Comparison of ENCODE assay signal across 17 cellular contexts in genomic region chr12:108298761-108299275, GRCh38. TPM values are rescaled to one million over a fixed set of nuclear protein-coding genes. Genes with fewer than 3 reads are reported as not detected.
"Had no signal": no experiment of that assay in that cellular context is flagged by ENCODE, and none has a peak within 500 bp of the region (broad histone marks: within the 10 kb centered on the region; RNA-seq: fewer than 3 reads in every experiment).

No MANE protein-coding gene starts in this region.

- H3K4me3 ChIP-seq: ascending aorta, heart left ventricle, SK-N-MC, tibial nerve had no signal

- H3K36me3 ChIP-seq: ascending aorta, heart left ventricle, neutrophil, tibial nerve had no signal

- ATAC-seq: foreskin keratinocyte, heart left ventricle had no signal

- H3K27me3 ChIP-seq: ascending aorta, neutrophil, tibial nerve had no signal

- H3K27ac ChIP-seq: foreskin keratinocyte, neutrophil, SK-N-MC had no signal

- H3K4me3 Mint-ChIP-seq: activated naive CD4-positive, alpha-beta T cell treated with anti-CD3 and anti-CD28 coated beads, Interleukin-2, amount 10 ng/mL, durations not matched to agents 7 days and 5 days; activated T-helper 17 cell treated with anti-CD3 and anti-CD28 coated beads, Interleukin-2, amount 50 U/mL, for 72 hours had no signal

- H3K9me3 ChIP-seq: ascending aorta, heart left ventricle, neutrophil, tibial nerve had no signal

- H3K27ac Mint-ChIP-seq: activated naive CD4-positive, alpha-beta T cell treated with anti-CD3 and anti-CD28 coated beads, Interleukin-2, amount 10 ng/mL, durations not matched to agents 7 days and 5 days; activated T-helper 17 cell treated with anti-CD3 and anti-CD28 coated beads, Interleukin-2, amount 50 U/mL, for 72 hours had no signal

- H3K9me3 Mint-ChIP-seq: activated naive CD4-positive, alpha-beta T cell treated with anti-CD3 and anti-CD28 coated beads, Interleukin-2, amount 10 ng/mL, durations not matched to agents 7 days and 5 days; activated T-helper 17 cell treated with anti-CD3 and anti-CD28 coated beads, Interleukin-2, amount 50 U/mL, for 72 hours had no signal

- DNase-seq: activated naive CD4-positive, alpha-beta T cell treated with anti-CD3 and anti-CD28 coated beads, Interleukin-2, amount 10 ng/mL, durations not matched to agents 7 days and 5 days; foreskin keratinocyte; heart left ventricle; midbrain; retina; Right ventricle myocardium superior; stimulated activated CD4-positive, alpha-beta T cell treated with anti-CD3 and anti-CD28 coated beads, Interleukin-15, amount 100 ng/mL, for 24 hours; stimulated activated CD4-positive, alpha-beta T cell treated with anti-CD3 and anti-CD28 coated beads, Interleukin-4, amount 100 ng/mL, for 1 hour; stimulated activated naive CD4-positive, alpha-beta T cell; T-helper 9 cell had no signal

- H3K4me1 ChIP-seq: foreskin keratinocyte had no signal

- H3K36me3 Mint-ChIP-seq: activated naive CD4-positive, alpha-beta T cell treated with anti-CD3 and anti-CD28 coated beads, Interleukin-2, amount 10 ng/mL, durations not matched to agents 7 days and 5 days had no signal

RNA-seq across cellular contexts. Expression of gene CMKLR1, which starts 40.3 kb away (rescaled TPM):
- total RNA-seq: activated T-helper 17 cell treated with anti-CD3 and anti-CD28 coated beads, Interleukin-2, amount 50 U/mL, for 72 hours; bronchial epithelial cell; foreskin keratinocyte; lung microvascular endothelial cell had no signal
